Comparison of ENCODE assay signal across 28 cellular contexts in genomic region chr7:128728608-128729007, GRCh38. TPM values are rescaled to one million over a fixed set of nuclear protein-coding genes. Genes with fewer than 3 reads are reported as not detected.
A peak's percentile ranks its signal among the peaks of the same experiment; 100 is the strongest.
DNase-seq lines count a peak whose midpoint lies in the region; ATAC-seq and TF ChIP-seq lines count a peak whose summit lies in the region.
"Had no signal": no experiment of that assay in that cellular context is flagged by ENCODE, and none has a peak within 500 bp of the region (broad histone marks: within the 10 kb centered on the region; RNA-seq: fewer than 3 reads in every experiment).

No MANE protein-coding gene starts in this region.

- peak overlapping the region; percentile 13; the same call in 1 of the 2 replicates for H3K4me3 Mint-ChIP-seq in HFFc6
- H3K4me3 Mint-ChIP-seq: activated B cell treated with CpG ODN at 0.5 μM for 24 hours; activated naive CD8-positive, alpha-beta T cell treated with anti-CD3 and anti-CD28 coated beads, Interleukin-2, amount 10 ng/mL, durations not matched to agents 7 days and 5 days; activated T-helper 1 cell treated with anti-CD3 and anti-CD28 coated beads, Interleukin-12 subunit alpha, Interleukin-12 subunit beta, Interleukin-2, Interleukin-4 antibody, amounts not matched to agents 30 ng/mL and 10 ng/mL and 1 ng/mL, durations not matched to agents 14 hours and 24 hours and 36 hours; CD4-positive, alpha-beta memory T cell; central memory CD8-positive, alpha-beta T cell had no signal

- ATAC-seq in HG03565 (IDR thresholded peaks at IDR 0.05; ENCODE audit: unreplicated experiment), result no peak
- no peak for ATAC-seq in HG03439 (IDR thresholded peaks at IDR 0.05; ENCODE audit: unreplicated experiment)
- no peak for ATAC-seq in HG02642 (IDR thresholded peaks at IDR 0.05; ENCODE audit: poor library complexity, unreplicated experiment)
- ATAC-seq: gastrocnemius medialis, left lung, mucosa of descending colon had no signal

- CTCF ChIA-PET in AG04449 (lab: Yijun Ruan, JAX), result interaction anchor here (1.0 kb wide), 1 partner anchor 10 kb away, joined by 7 read pairs; the partner anchor contains the start of gene CALU

- H3K27ac Mint-ChIP-seq in HFFc6, result no peak overlapping the region
- H3K27ac Mint-ChIP-seq: activated B cell treated with CpG ODN at 0.5 μM for 24 hours; activated naive CD8-positive, alpha-beta T cell treated with anti-CD3 and anti-CD28 coated beads, Interleukin-2, amount 10 ng/mL, durations not matched to agents 7 days and 5 days; activated T-helper 1 cell treated with anti-CD3 and anti-CD28 coated beads, Interleukin-12 subunit alpha, Interleukin-12 subunit beta, Interleukin-2, Interleukin-4 antibody, amounts not matched to agents 30 ng/mL and 10 ng/mL and 1 ng/mL, durations not matched to agents 14 hours and 24 hours and 36 hours; CD4-positive, alpha-beta memory T cell had no signal

- H3K27me3 Mint-ChIP-seq in HFFc6 (ENCODE audit: insufficient read depth), result peaks cover 3% of the 10 kb centered on the region; the same call in 1 of the 2 replicates

- POLR2A ChIA-PET in AG04449 (lab: Yijun Ruan, JAX), result interaction anchor here (1.1 to 1.3 kb wide), 2 partner anchors 10 to 104 kb away, joined by 4 to 9 read pairs; partner anchors contain the start of gene CALU

- TF ChIP-seq CTCF in AG04449 (IDR thresholded peaks at IDR 0.05; ENCODE audit: insufficient read depth, low read length, missing control alignments) (no peak), HFFc6 (IDR thresholded peaks at IDR 0.05) (no peak), foreskin fibroblast (IDR thresholded peaks at IDR 0.05; ENCODE audit: low read depth, low read length) (no peak)

- H3K4me1 Mint-ChIP-seq in HFFc6 (ENCODE audit: low read depth), result peaks cover 8% of the 10 kb centered on the region
- H3K4me1 Mint-ChIP-seq: activated B cell treated with CpG ODN at 0.5 μM for 24 hours; activated naive CD8-positive, alpha-beta T cell treated with anti-CD3 and anti-CD28 coated beads, Interleukin-2, amount 10 ng/mL, durations not matched to agents 7 days and 5 days; CD4-positive, alpha-beta memory T cell; central memory CD8-positive, alpha-beta T cell had no signal

- no peaks in the 10 kb centered on the region for H3K9me3 Mint-ChIP-seq in HFFc6
- H3K9me3 Mint-ChIP-seq: activated B cell treated with CpG ODN at 0.5 μM for 24 hours; activated naive CD8-positive, alpha-beta T cell treated with anti-CD3 and anti-CD28 coated beads, Interleukin-2, amount 10 ng/mL, durations not matched to agents 7 days and 5 days; activated T-helper 1 cell treated with anti-CD3 and anti-CD28 coated beads, Interleukin-12 subunit alpha, Interleukin-12 subunit beta, Interleukin-2, Interleukin-4 antibody, amounts not matched to agents 30 ng/mL and 10 ng/mL and 1 ng/mL, durations not matched to agents 14 hours and 24 hours and 36 hours; CD4-positive, alpha-beta memory T cell; central memory CD8-positive, alpha-beta T cell had no signal

- H3K4me3 ChIP-seq in AG04449 (ENCODE audit: low read depth, low read length) (no peak overlapping the region), foreskin fibroblast (ENCODE audit: low read depth in 1 of 2, low read length in 2 of 2) (no peak overlapping the region)
- H3K4me3 ChIP-seq: gastrocnemius medialis, left lung, mucosa of descending colon, right atrium auricular region, SJSA1, tibial nerve had no signal

- DNase-seq in AG04449 (ENCODE audit: low read depth, low spot score), result peak; percentile 58
- DNase-seq in HFFc6, result peak; percentile 54
- DNase-seq in astrocyte of the hippocampus (ENCODE audit: low read depth, low spot score), result peak; percentile 88
- DNase-seq in foreskin fibroblast, result peak; percentile 56 to 88
- no peak for DNase-seq in NCI-H2107 (lab: John Stamatoyannopoulos, UW)
- DNase-seq: activated B cell treated with CpG ODN at 0.5 μM for 24 hours; activated naive CD8-positive, alpha-beta T cell treated with anti-CD3 and anti-CD28 coated beads, Interleukin-2, amount 10 ng/mL, durations not matched to agents 7 days and 5 days; CD4-positive, alpha-beta memory T cell; DMS79; effector memory CD4-positive, alpha-beta T cell; gastrocnemius medialis; left lung; mucosa of descending colon; NCI-H2029; NCI-H524 treated with DMSO at 0.1 percent for 48 hours; stimulated activated naive CD4-positive, alpha-beta T cell treated with Interleukin-2 at 50 U/mL for 16 hours had no signal

- no peaks in the 10 kb centered on the region for H3K36me3 Mint-ChIP-seq in HFFc6 (ENCODE audit: low read depth)
- H3K36me3 Mint-ChIP-seq: activated naive CD8-positive, alpha-beta T cell treated with anti-CD3 and anti-CD28 coated beads, Interleukin-2, amount 10 ng/mL, durations not matched to agents 7 days and 5 days; CD4-positive, alpha-beta memory T cell had no signal

RNA-seq across cellular contexts. Expression of gene CALU, which starts 10.6 kb away (rescaled TPM):
- total RNA-seq in HFFc6 (2021; fragmentation: NEBNext Ultra II Directional; extraction: Animal tissue kit (Norgen Biotek cat#: 25700)), result 100 to 1,000 TPM; 821 to 941 (median 887) TPM

RNA-seq across cellular contexts. Expression of gene OPN1SW, which starts 47.0 kb away (rescaled TPM):
- total RNA-seq in HFFc6 (2021; fragmentation: NEBNext Ultra II Directional; extraction: Animal tissue kit (Norgen Biotek cat#: 25700)), result not detected
- total RNA-seq: activated B cell treated with CpG ODN at 0.5 μM for 24 hours; activated CD8-positive, alpha-beta memory T cell treated with anti-CD3 and anti-CD28 coated beads for 36 hours; activated naive CD8-positive, alpha-beta T cell treated with anti-CD3 and anti-CD28 coated beads, Interleukin-2, amount 10 ng/mL, durations not matched to agents 7 days and 5 days; activated T-helper 1 cell treated with anti-CD3 and anti-CD28 coated beads, Interleukin-12 subunit alpha, Interleukin-12 subunit beta, Interleukin-2, Interleukin-4 antibody, amounts not matched to agents 30 ng/mL and 10 ng/mL and 1 ng/mL, durations not matched to agents 14 hours and 24 hours and 36 hours; CD4-positive, alpha-beta memory T cell; gastrocnemius medialis; H1; HepG2; left lung; mucosa of descending colon; right atrium auricular region; SJSA1; T-helper 2 cell treated with Interferon-gamma antibody and Interleukin-4, amounts not matched to agents 100 ng/mL and 5 ng/mL, for 36 hours; tibial nerve had no signal

RNA-seq across cellular contexts. Expression of gene GARIN1A, which starts 56.5 kb away (rescaled TPM):
- 1 to 10 TPM in 4 of 6 experiments, under 1 TPM in 2; 0.40 to 1.6 (median 1.2) TPM for total RNA-seq in HFFc6 (2021; fragmentation: NEBNext Ultra II Directional; extraction: Animal tissue kit (Norgen Biotek cat#: 25700))
- total RNA-seq: HepG2 had no signal
